In the genomic region with DNA sequence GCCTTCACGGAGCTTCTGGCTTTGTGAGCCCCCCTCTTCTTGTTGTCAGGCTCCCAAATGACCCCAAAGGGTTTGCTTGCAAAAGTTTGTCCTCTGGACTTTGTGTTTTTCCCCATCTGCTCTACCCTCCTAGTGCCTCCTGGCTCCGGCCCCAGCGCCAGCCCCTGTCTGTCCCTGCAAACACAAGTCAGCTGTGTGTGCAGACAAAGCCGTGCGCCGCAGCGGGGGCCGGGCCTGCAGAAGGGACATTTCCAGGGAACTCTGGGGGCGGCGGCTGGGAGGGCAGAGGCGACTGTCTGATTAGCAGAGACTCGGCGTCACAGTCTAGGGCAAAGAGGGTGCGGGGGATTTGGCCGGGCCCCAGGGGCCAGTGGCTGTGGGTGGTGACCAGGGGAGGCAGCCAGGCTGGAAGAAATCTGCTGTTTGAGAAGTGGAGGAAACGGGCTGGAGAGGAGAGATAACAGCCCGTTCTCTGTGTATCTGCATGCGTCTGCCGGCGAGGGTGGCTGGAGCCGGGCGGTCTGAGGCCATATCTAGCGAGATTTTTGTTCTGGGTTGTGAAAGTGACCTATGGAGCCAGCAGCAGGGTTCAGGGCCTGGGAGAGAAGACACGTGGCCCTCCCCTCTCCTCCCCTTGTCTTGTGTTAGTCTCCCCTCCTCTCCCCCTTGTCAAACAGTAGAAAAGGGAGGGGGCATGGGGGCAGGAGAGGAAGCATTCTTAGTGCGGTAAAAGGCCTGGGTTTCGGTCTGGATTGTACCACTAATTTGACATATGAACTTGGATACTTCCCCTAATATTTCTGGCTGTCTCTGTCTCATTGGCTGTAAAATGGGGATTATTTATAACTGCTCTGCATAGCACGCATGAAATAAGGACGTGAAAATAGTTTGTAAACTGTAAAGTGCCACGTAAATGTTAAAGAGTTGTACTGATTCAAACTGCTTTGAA, we compare ENCODE assay signal across 1 cellular context.
TF ChIP-seq lines count a peak whose summit lies in the region.

No MANE protein-coding gene starts in this region.

TF ChIP-seq in SK-N-SH treated with all-trans-retinoic acid at 6 μM for 48 hours, 23 proteins besides CTCF, POLR2A, EP300 and RAD21 (continued from another document):
- TF ChIP-seq, protein P1, sequence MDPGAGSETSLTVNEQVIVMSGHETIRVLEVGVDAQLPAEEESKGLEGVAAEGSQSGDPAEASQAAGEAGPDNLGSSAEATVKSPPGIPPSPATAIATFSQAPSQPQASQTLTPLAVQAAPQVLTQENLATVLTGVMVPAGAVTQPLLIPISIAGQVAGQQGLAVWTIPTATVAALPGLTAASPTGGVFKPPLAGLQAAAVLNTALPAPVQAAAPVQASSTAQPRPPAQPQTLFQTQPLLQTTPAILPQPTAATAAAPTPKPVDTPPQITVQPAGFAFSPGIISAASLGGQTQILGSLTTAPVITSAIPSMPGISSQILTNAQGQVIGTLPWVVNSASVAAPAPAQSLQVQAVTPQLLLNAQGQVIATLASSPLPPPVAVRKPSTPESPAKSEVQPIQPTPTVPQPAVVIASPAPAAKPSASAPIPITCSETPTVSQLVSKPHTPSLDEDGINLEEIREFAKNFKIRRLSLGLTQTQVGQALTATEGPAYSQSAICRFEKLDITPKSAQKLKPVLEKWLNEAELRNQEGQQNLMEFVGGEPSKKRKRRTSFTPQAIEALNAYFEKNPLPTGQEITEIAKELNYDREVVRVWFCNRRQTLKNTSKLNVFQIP (CRISPR knock-in tag; IDR thresholded peaks at IDR 0.05; ENCODE audit: borderline replicate concordance, low read depth): no peak
- no peak for TF ChIP-seq PPARA (CRISPR knock-in tag; IDR thresholded peaks at IDR 0.05; ENCODE audit: borderline replicate concordance)
- no peak for TF ChIP-seq TOX (CRISPR knock-in tag; IDR thresholded peaks at IDR 0.05; ENCODE audit: borderline replicate concordance)
- TF ChIP-seq CREB5 (CRISPR knock-in tag; IDR thresholded peaks at IDR 0.05; ENCODE audit: low read depth): no peak
- no peak for TF ChIP-seq ZNF8 (CRISPR knock-in tag; IDR thresholded peaks at IDR 0.05)
- TF ChIP-seq ZFP3 (CRISPR knock-in tag; IDR thresholded peaks at IDR 0.05): no peak
- TF ChIP-seq RARB (CRISPR knock-in tag; IDR thresholded peaks at IDR 0.05): no peak
- TF ChIP-seq TCF4 (CRISPR knock-in tag; IDR thresholded peaks at IDR 0.05; ENCODE audit: borderline replicate concordance): peak; percentile 38; the same call in 1 of the 2 replicates
